Comparison of ENCODE assay signal across 1 cellular context in genomic region chr5:149550608-149551226, GRCh38.
TF ChIP-seq lines count a peak whose summit lies in the region.

No MANE protein-coding gene starts in this region.

TF ChIP-seq in K562, 482 proteins besides CTCF, POLR2A, EP300 and RAD21 (continued from another document):
- TF ChIP-seq ZBTB9 (CRISPR knock-in tag; IDR thresholded peaks at IDR 0.05) (0 out of 2 replicates have a peak, but pooled peaks have one; percentile 8), SAP30 (IDR thresholded peaks at IDR 0.05; ENCODE audit: borderline replicate concordance, insufficient read depth, low read depth, low read length, poor library complexity, severe bottlenecking) (no peak), MCM5 (IDR thresholded peaks at IDR 0.05; ENCODE audit: low read depth) (no peak), CEBPG (CRISPR knock-in tag; IDR thresholded peaks at IDR 0.05) (peak; percentile 23; the same call in 1 of the 2 replicates), CEBPG (tag; conservative IDR thresholded peaks at IDR 0.05 in 1 of 2, IDR thresholded peaks at IDR 0.05 in 1 of 2) (no peak), RNF2 (IDR thresholded peaks at IDR 0.05) (0 out of 2 replicates have a peak, but pooled peaks have one; percentile 6), CHD2 (IDR thresholded peaks at IDR 0.05; ENCODE audit: low read depth, low read length) (peak; percentile 12; the same call in 1 of the 2 replicates), BRD4 (IDR thresholded peaks at IDR 0.05) (0 out of 2 replicates have a peak, but pooled peaks have one; percentile 3), ZNF217 (CRISPR knock-in tag; IDR thresholded peaks at IDR 0.05) (no peak), CHD1 (IDR thresholded peaks at IDR 0.05; ENCODE audit: low read length) (peak; percentile 98), TCF15 (CRISPR knock-in tag; IDR thresholded peaks at IDR 0.05) (0 out of 2 replicates have a peak, but pooled peaks have one; percentile 6), MIER1 (IDR thresholded peaks at IDR 0.05; ENCODE audit: low read depth) (no peak), KAT8 (IDR thresholded peaks at IDR 0.05; ENCODE audit: low read depth) (peak; percentile 86; the same call in 1 of the 2 replicates), NR3C1 (CRISPR knock-in tag; IDR thresholded peaks at IDR 0.05) (0 out of 2 replicates have a peak, but pooled peaks have one; percentile 44), HDAC1 (IDR thresholded peaks at IDR 0.05) (0 out of 4 replicates have a peak, but pooled peaks of 1 of the 2 experiments have one; percentile 35), MED1 (CRISPR knock-in tag; IDR thresholded peaks at IDR 0.05; ENCODE audit: borderline replicate concordance) (0 out of 2 replicates have a peak, but pooled peaks have one; percentile 82), THRAP3 (IDR thresholded peaks at IDR 0.05; ENCODE audit: borderline replicate concordance) (no peak), TEAD4 (IDR thresholded peaks at IDR 0.05; ENCODE audit: low read length) (no peak), TEAD4 (CRISPR knock-in tag; IDR thresholded peaks at IDR 0.05; ENCODE audit: borderline replicate concordance) (peak; percentile 36; the same call in 1 of the 2 replicates), HLTF (IDR thresholded peaks at IDR 0.05) (peak; percentile 38; the same call in 1 of the 2 replicates), PRMT5 (CRISPR knock-in tag; IDR thresholded peaks at IDR 0.05) (0 out of 2 replicates have a peak, but pooled peaks have one; percentile 9), IRF2 (CRISPR knock-in tag; IDR thresholded peaks at IDR 0.05) (no peak), TAF7 (tag; IDR thresholded peaks at IDR 0.05) (peak; percentile 65; the same call in 1 of the 2 replicates), NR2F6 (CRISPR knock-in tag; IDR thresholded peaks at IDR 0.05) (0 out of 2 replicates have a peak, but pooled peaks have one; percentile 58), ZNF431 (CRISPR knock-in tag; IDR thresholded peaks at IDR 0.05) (peak; percentile 64; the same call in 1 of the 2 replicates), SRSF3 (IDR thresholded peaks at IDR 0.05; ENCODE audit: insufficient read depth, low read length) (0 out of 2 replicates have a peak, but pooled peaks have one; percentile 24), ZNF511 (CRISPR knock-in tag; IDR thresholded peaks at IDR 0.05) (peak; percentile 44; the same call in 1 of the 2 replicates), GABPB1 (CRISPR knock-in tag; IDR thresholded peaks at IDR 0.05) (no peak), ZC3H4 (CRISPR knock-in tag; IDR thresholded peaks at IDR 0.05; ENCODE audit: borderline replicate concordance) (0 out of 2 replicates have a peak, but pooled peaks have one; percentile 19), SIN3A (IDR thresholded peaks at IDR 0.05; ENCODE audit: borderline replicate concordance in 2 of 2, control insufficient read depth in 1 of 2, low read depth in 2 of 2, low read length in 2 of 2) (0 out of 4 replicates have a peak, but pooled peaks of 1 of the 2 experiments have one; percentile 15), FOXJ2 (tag; IDR thresholded peaks at IDR 0.05) (no peak), ZNF507 (tag; conservative IDR thresholded peaks at IDR 0.05) (no peak), FOXA3 (CRISPR knock-in tag; conservative IDR thresholded peaks at IDR 0.05 in 1 of 2, IDR thresholded peaks at IDR 0.05 in 1 of 2) (0 out of 4 replicates have a peak, but pooled peaks of 1 of the 2 experiments have one; percentile 58)
- TF ChIP-seq, protein P1, sequence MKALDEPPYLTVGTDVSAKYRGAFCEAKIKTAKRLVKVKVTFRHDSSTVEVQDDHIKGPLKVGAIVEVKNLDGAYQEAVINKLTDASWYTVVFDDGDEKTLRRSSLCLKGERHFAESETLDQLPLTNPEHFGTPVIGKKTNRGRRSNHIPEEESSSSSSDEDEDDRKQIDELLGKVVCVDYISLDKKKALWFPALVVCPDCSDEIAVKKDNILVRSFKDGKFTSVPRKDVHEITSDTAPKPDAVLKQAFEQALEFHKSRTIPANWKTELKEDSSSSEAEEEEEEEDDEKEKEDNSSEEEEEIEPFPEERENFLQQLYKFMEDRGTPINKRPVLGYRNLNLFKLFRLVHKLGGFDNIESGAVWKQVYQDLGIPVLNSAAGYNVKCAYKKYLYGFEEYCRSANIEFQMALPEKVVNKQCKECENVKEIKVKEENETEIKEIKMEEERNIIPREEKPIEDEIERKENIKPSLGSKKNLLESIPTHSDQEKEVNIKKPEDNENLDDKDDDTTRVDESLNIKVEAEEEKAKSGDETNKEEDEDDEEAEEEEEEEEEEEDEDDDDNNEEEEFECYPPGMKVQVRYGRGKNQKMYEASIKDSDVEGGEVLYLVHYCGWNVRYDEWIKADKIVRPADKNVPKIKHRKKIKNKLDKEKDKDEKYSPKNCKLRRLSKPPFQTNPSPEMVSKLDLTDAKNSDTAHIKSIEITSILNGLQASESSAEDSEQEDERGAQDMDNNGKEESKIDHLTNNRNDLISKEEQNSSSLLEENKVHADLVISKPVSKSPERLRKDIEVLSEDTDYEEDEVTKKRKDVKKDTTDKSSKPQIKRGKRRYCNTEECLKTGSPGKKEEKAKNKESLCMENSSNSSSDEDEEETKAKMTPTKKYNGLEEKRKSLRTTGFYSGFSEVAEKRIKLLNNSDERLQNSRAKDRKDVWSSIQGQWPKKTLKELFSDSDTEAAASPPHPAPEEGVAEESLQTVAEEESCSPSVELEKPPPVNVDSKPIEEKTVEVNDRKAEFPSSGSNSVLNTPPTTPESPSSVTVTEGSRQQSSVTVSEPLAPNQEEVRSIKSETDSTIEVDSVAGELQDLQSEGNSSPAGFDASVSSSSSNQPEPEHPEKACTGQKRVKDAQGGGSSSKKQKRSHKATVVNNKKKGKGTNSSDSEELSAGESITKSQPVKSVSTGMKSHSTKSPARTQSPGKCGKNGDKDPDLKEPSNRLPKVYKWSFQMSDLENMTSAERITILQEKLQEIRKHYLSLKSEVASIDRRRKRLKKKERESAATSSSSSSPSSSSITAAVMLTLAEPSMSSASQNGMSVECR (CRISPR knock-in tag; IDR thresholded peaks at IDR 0.05), result peak; percentile 85
- TF ChIP-seq, protein P2, sequence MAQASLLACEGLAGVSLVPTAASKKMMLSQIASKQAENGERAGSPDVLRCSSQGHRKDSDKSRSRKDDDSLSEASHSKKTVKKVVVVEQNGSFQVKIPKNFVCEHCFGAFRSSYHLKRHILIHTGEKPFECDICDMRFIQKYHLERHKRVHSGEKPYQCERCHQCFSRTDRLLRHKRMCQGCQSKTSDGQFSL (CRISPR knock-in tag; IDR thresholded peaks at IDR 0.05), result peak; percentile 54; the same call in 1 of the 2 replicates
- TF ChIP-seq, protein P2 (tag; IDR thresholded peaks at IDR 0.05), result no peak
- TF ChIP-seq, protein P3, sequence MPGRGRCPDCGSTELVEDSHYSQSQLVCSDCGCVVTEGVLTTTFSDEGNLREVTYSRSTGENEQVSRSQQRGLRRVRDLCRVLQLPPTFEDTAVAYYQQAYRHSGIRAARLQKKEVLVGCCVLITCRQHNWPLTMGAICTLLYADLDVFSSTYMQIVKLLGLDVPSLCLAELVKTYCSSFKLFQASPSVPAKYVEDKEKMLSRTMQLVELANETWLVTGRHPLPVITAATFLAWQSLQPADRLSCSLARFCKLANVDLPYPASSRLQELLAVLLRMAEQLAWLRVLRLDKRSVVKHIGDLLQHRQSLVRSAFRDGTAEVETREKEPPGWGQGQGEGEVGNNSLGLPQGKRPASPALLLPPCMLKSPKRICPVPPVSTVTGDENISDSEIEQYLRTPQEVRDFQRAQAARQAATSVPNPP (IDR thresholded peaks at IDR 0.05; ENCODE audit: borderline replicate concordance, insufficient read depth, insufficient read length), result no peak
- TF ChIP-seq, protein P4, sequence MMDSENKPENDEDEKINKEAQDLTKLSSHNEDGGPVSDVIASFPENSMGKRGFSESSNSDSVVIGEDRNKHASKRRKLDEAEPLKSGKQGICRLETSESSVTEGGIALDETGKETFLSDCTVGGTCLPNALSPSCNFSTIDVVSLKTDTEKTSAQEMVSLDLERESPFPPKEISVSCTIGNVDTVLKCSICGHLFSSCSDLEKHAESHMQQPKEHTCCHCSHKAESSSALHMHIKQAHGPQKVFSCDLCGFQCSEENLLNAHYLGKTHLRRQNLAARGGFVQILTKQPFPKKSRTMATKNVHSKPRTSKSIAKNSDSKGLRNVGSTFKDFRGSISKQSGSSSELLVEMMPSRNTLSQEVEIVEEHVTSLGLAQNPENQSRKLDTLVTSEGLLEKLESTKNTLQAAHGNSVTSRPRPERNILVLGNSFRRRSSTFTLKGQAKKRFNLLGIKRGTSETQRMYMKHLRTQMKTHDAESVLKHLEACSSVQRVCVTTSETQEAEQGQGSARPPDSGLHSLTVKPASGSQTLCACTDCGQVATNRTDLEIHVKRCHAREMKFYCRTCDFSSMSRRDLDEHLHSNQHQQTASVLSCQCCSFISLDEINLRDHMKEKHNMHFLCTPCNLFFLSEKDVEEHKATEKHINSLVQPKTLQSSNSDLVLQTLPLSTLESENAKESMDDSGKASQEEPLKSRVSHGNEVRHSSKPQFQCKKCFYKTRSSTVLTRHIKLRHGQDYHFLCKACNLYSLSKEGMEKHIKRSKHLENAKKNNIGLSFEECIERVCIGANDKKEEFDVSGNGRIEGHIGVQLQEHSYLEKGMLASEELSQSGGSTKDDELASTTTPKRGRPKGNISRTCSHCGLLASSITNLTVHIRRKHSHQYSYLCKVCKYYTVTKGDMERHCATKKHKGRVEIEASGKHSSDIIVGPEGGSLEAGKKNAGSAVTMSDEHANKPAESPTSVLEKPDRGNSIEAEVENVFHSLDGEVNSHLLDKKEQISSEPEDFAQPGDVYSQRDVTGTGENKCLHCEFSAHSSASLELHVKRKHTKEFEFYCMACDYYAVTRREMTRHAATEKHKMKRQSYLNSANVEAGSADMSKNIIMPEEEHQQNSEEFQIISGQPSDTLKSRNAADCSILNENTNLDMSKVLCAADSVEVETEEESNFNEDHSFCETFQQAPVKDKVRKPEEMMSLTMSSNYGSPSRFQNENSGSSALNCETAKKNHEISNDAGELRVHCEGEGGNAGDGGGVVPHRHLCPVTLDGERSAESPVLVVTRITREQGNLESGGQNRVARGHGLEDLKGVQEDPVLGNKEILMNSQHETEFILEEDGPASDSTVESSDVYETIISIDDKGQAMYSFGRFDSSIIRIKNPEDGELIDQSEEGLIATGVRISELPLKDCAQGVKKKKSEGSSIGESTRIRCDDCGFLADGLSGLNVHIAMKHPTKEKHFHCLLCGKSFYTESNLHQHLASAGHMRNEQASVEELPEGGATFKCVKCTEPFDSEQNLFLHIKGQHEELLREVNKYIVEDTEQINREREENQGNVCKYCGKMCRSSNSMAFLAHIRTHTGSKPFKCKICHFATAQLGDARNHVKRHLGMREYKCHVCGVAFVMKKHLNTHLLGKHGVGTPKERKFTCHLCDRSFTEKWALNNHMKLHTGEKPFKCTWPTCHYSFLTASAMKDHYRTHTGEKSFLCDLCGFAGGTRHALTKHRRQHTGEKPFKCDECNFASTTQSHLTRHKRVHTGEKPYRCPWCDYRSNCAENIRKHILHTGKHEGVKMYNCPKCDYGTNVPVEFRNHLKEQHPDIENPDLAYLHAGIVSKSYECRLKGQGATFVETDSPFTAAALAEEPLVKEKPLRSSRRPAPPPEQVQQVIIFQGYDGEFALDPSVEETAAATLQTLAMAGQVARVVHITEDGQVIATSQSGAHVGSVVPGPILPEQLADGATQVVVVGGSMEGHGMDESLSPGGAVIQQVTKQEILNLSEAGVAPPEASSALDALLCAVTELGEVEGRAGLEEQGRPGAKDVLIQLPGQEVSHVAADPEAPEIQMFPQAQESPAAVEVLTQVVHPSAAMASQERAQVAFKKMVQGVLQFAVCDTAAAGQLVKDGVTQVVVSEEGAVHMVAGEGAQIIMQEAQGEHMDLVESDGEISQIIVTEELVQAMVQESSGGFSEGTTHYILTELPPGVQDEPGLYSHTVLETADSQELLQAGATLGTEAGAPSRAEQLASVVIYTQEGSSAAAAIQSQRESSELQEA (IDR thresholded peaks at IDR 0.05; ENCODE audit: low read depth), result 0 out of 2 replicates have a peak, but pooled peaks have one; percentile 32
- TF ChIP-seq, protein P5, sequence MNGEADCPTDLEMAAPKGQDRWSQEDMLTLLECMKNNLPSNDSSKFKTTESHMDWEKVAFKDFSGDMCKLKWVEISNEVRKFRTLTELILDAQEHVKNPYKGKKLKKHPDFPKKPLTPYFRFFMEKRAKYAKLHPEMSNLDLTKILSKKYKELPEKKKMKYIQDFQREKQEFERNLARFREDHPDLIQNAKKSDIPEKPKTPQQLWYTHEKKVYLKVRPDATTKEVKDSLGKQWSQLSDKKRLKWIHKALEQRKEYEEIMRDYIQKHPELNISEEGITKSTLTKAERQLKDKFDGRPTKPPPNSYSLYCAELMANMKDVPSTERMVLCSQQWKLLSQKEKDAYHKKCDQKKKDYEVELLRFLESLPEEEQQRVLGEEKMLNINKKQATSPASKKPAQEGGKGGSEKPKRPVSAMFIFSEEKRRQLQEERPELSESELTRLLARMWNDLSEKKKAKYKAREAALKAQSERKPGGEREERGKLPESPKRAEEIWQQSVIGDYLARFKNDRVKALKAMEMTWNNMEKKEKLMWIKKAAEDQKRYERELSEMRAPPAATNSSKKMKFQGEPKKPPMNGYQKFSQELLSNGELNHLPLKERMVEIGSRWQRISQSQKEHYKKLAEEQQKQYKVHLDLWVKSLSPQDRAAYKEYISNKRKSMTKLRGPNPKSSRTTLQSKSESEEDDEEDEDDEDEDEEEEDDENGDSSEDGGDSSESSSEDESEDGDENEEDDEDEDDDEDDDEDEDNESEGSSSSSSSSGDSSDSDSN (IDR thresholded peaks at IDR 0.05; ENCODE audit: borderline replicate concordance in 1 of 2, low read depth in 2 of 2, low read length in 2 of 2), result peak in 1 of 2 experiments; percentile 11; a peak in 1 of 4 replicates
